In genomic region chr3:25229584-25229983, GRCh38 we compare ENCODE assay signal across 21 cellular contexts.
A peak's percentile ranks its signal among the peaks of the same experiment; 100 is the strongest.
DNase-seq lines count a peak whose midpoint lies in the region.
"Had no signal": no experiment of that assay in that cellular context is flagged by ENCODE, and none has a peak within 500 bp of the region (broad histone marks: within the 10 kb centered on the region; RNA-seq: fewer than 3 reads in every experiment).

No MANE protein-coding gene starts in this region.

- no peak overlapping the region for H4K91ac ChIP-seq in trophoblast cell (ENCODE audit: low read depth, low read length)

- no peak overlapping the region for H3K23ac ChIP-seq in trophoblast cell (ENCODE audit: low read length)

- H3K4me3 ChIP-seq in trophoblast cell (ENCODE audit: low read depth, low read length): no peak overlapping the region
- H3K4me3 ChIP-seq: BLaER1, Peyer's patch had no signal

- no peak overlapping the region for H3K18ac ChIP-seq in trophoblast cell (ENCODE audit: low read length)

- no peak overlapping the region for H4K8ac ChIP-seq in trophoblast cell (ENCODE audit: low read depth, low read length)

- H2BK12ac ChIP-seq in trophoblast cell (ENCODE audit: low read length): peak overlapping the region; percentile 8

- H2BK5ac ChIP-seq in trophoblast cell (ENCODE audit: low read depth, low read length, poor library complexity): no peak overlapping the region

- H3K27me3 ChIP-seq in trophoblast cell (ENCODE audit: insufficient read depth, low read length): no peaks in the 10 kb centered on the region
- H3K27me3 ChIP-seq: BLaER1, Peyer's patch had no signal

- peak; percentile 9 for DNase-seq in NCI-H510A treated with DMSO at 0.1 percent for 48 hours (lab: John Stamatoyannopoulos, UW)
- DNase-seq in NCI-H510A (lab: John Stamatoyannopoulos, UW): no peak
- peak; percentile 78 for DNase-seq in NCI-H187 treated with DMSO at 0.1 percent for 48 hours (lab: John Stamatoyannopoulos, UW)
- peak; percentile 49 for DNase-seq in NCI-H748 (lab: John Stamatoyannopoulos, UW; ENCODE audit: unreplicated experiment)
- no peak for DNase-seq in trophoblast cell
- no peak for DNase-seq in 8988T
- DNase-seq in foreskin melanocyte: no peak
- DNase-seq in GF-D8 (lab: John Stamatoyannopoulos, UW): no peak
- DNase-seq: CD4-positive, alpha-beta T cell; DND-41; Karpas-422; NCI-H1092 treated with DMSO at 0.1 percent for 48 hours; NCI-H146; NCI-H2029 treated with DMSO at 0.1 percent for 48 hours; NCI-H2171 treated with DMSO at 0.1 percent for 48 hours; NCI-H446 treated with DMSO at 0.1 percent for 48 hours; NCI-H774; OCI-M1; Peyer's patch; SHP77 treated with DMSO at 0.1 percent for 48 hours had no signal

- no peak overlapping the region for H2BK120ac ChIP-seq in trophoblast cell (ENCODE audit: insufficient read depth, low read length, poor library complexity)

- H3K36me3 ChIP-seq in trophoblast cell (ENCODE audit: control insufficient read depth in 1 of 2, insufficient read depth in 2 of 2, low read length in 2 of 2): no peaks in the 10 kb centered on the region
- H3K36me3 ChIP-seq: BLaER1, Peyer's patch had no signal

- WGBS in trophoblast cell (ENCODE audit: extremely low coverage, insufficient coverage, insufficient read length): no CpG with 5 or more reads among the region's 2 CpGs

- no peak overlapping the region for H3K27ac ChIP-seq in trophoblast cell (ENCODE audit: low read depth, low read length)
- H3K27ac ChIP-seq: BLaER1, Peyer's patch had no signal

- no peak overlapping the region for H3K4me2 ChIP-seq in trophoblast cell (ENCODE audit: low read length)
- H3K4me2 ChIP-seq: BLaER1 had no signal

- no peaks in the 10 kb centered on the region for H3K9me3 ChIP-seq in trophoblast cell (ENCODE audit: insufficient read depth, low read depth, low read length)
- H3K9me3 ChIP-seq: BLaER1, Peyer's patch had no signal

- H4K12ac ChIP-seq in trophoblast cell (ENCODE audit: low read depth, low read length): no peak overlapping the region

- peaks cover 0 to under 1% of the 10 kb centered on the region in 2 experiments for H3K4me1 ChIP-seq in trophoblast cell (ENCODE audit: control insufficient read depth in 1 of 2, insufficient read depth in 2 of 2, low read length in 2 of 2)
- H3K4me1 ChIP-seq: BLaER1, Peyer's patch had no signal

- no peak overlapping the region for H3K9ac ChIP-seq in trophoblast cell (ENCODE audit: low read length)
- H3K9ac ChIP-seq: BLaER1 had no signal

- H3K14ac ChIP-seq in trophoblast cell (ENCODE audit: low read length): no peak overlapping the region

- H3K79me2 ChIP-seq in trophoblast cell (ENCODE audit: control insufficient read depth, insufficient read depth, low read length, poor library complexity): no peaks in the 10 kb centered on the region

- no peak overlapping the region for H2AK5ac ChIP-seq in trophoblast cell (ENCODE audit: low read length)

- H3K79me1 ChIP-seq in trophoblast cell (ENCODE audit: low read length): no peaks in the 10 kb centered on the region

- no peak overlapping the region for H2AFZ ChIP-seq in trophoblast cell (ENCODE audit: insufficient read depth, low read length, poor library complexity)

- H3K4ac ChIP-seq in trophoblast cell (ENCODE audit: low read depth, low read length): no peak overlapping the region

Comparison
In these comparisons a context has a peak if more than half of its experiments do, and no peak if none do; other contexts are left out.
1. DNase-seq: peak in NCI-H510A treated with DMSO at 0.1 percent for 48 hours (single experiment), NCI-H187 treated with DMSO at 0.1 percent for 48 hours (single experiment) and NCI-H748 (single experiment); none in NCI-H510A (single experiment), trophoblast cell (0 of 2), 8988T (single experiment), foreskin melanocyte (single experiment) and GF-D8 (single experiment).